Comparison of ENCODE assay signal across 9 cellular contexts in genomic region chr2:85754313-85755095, GRCh38. TPM values are rescaled to one million over a fixed set of nuclear protein-coding genes. Genes with fewer than 3 reads are reported as not detected.
DNase-seq lines count a peak whose midpoint lies in the region; ATAC-seq lines count a peak whose summit lies in the region.
"Had no signal": no experiment of that assay in that cellular context is flagged by ENCODE, and none has a peak within 500 bp of the region (broad histone marks: within the 10 kb centered on the region; RNA-seq: fewer than 3 reads in every experiment).

No MANE protein-coding gene starts in this region.

- H3K36me3 ChIP-seq in mesenchymal stem cell (ENCODE audit: control insufficient read depth in 1 of 2, insufficient read depth in 2 of 2, low read depth in 1 of 2, low read length in 2 of 2) = peaks cover 0 to 3% of the 10 kb centered on the region in 2 experiments
- H3K36me3 ChIP-seq: adrenal gland had no signal

- H3K4me1 ChIP-seq in mesenchymal stem cell (ENCODE audit: control insufficient read depth, insufficient read depth, low read depth, low read length) = peaks cover 38% of the 10 kb centered on the region

- peak overlapping the region; percentile 18 to 88 for H2BK12ac ChIP-seq in mesenchymal stem cell (ENCODE audit: low read length in 2 of 2)

- H3K4me2 ChIP-seq in mesenchymal stem cell (ENCODE audit: low read length, poor library complexity, severe bottlenecking) = peak overlapping the region; percentile 96

- H3K9me3 Mint-ChIP-seq in T-helper 1 cell treated with Interleukin-12 subunit alpha and Interleukin-12 subunit beta and Interleukin-4 antibody, amounts not matched to agents 30 μg/mL and 1 μg/mL, for 36 hours = no peaks in the 10 kb centered on the region

- H3K27ac Mint-ChIP-seq in T-helper 1 cell treated with Interleukin-12 subunit alpha and Interleukin-12 subunit beta and Interleukin-4 antibody, amounts not matched to agents 30 μg/mL and 1 μg/mL, for 36 hours = peak overlapping the region; percentile 57

- peaks cover 17% of the 10 kb centered on the region for H3K4me1 Mint-ChIP-seq in T-helper 1 cell treated with Interleukin-12 subunit alpha and Interleukin-12 subunit beta and Interleukin-4 antibody, amounts not matched to agents 30 μg/mL and 1 μg/mL, for 36 hours (ENCODE audit: low read depth)

- peak overlapping the region; percentile 48 to 96 for H3K4ac ChIP-seq in mesenchymal stem cell (ENCODE audit: low read depth in 1 of 2, low read length in 2 of 2)

- H3K27ac ChIP-seq in mesenchymal stem cell (ENCODE audit: low read length, poor library complexity, severe bottlenecking) = no peak overlapping the region
- peak overlapping the region; percentile 44 for H3K27ac ChIP-seq in temporal lobe (ENCODE audit: low read depth, low read length)

- peaks cover 3% of the 10 kb centered on the region for H3K79me1 ChIP-seq in mesenchymal stem cell (replicated peaks; ENCODE audit: low read length, poor library complexity, severe bottlenecking)

- peak overlapping the region; percentile 75 for H4K91ac ChIP-seq in mesenchymal stem cell (ENCODE audit: low read length)

- peak overlapping the region; percentile 88 for H3K4me3 Mint-ChIP-seq in T-helper 1 cell treated with Interleukin-12 subunit alpha and Interleukin-12 subunit beta and Interleukin-4 antibody, amounts not matched to agents 30 μg/mL and 1 μg/mL, for 36 hours

- no peak overlapping the region for H2AFZ ChIP-seq in mesenchymal stem cell (ENCODE audit: low read depth, low read length)

- H4K8ac ChIP-seq in mesenchymal stem cell (ENCODE audit: low read length) = peak overlapping the region; percentile 72

- H3K9me3 ChIP-seq in mesenchymal stem cell (ENCODE audit: control insufficient read depth, low read length) = no peaks in the 10 kb centered on the region
- H3K9me3 ChIP-seq: adrenal gland had no signal

- H2BK5ac ChIP-seq in mesenchymal stem cell (ENCODE audit: low read depth, low read length, poor library complexity, severe bottlenecking) = no peak overlapping the region

- WGBS in mesenchymal stem cell = under 1% methylated on average over 86 of the region's 93 CpGs

- H3K36me3 Mint-ChIP-seq in T-helper 1 cell treated with Interleukin-12 subunit alpha and Interleukin-12 subunit beta and Interleukin-4 antibody, amounts not matched to agents 30 μg/mL and 1 μg/mL, for 36 hours (ENCODE audit: low read depth) = peaks cover 1% of the 10 kb centered on the region

- peak overlapping the region in 1 of 2 experiments; percentile 14 for H3K23ac ChIP-seq in mesenchymal stem cell (ENCODE audit: low read length in 2 of 2)

- peak overlapping the region; percentile 88 to 93 for H3K18ac ChIP-seq in mesenchymal stem cell (ENCODE audit: low read depth in 1 of 2, low read length in 2 of 2)

- H3K14ac ChIP-seq in mesenchymal stem cell (ENCODE audit: low read length in 2 of 2) = peak overlapping the region in 1 of 2 experiments; percentile 80

- peak overlapping the region; percentile 59 to 94 for H3K4me3 ChIP-seq in mesenchymal stem cell (ENCODE audit: insufficient read depth in 1 of 2, low read depth in 1 of 2, low read length in 2 of 2)

- peak overlapping the region; percentile 83 for H2BK120ac ChIP-seq in mesenchymal stem cell (ENCODE audit: low read depth, low read length)

- H3K27me3 ChIP-seq in mesenchymal stem cell (ENCODE audit: control insufficient read depth in 1 of 2, insufficient read depth in 1 of 2, low read length in 2 of 2) = peaks cover 4 to 45% of the 10 kb centered on the region in 2 experiments

- H2AK5ac ChIP-seq in mesenchymal stem cell (ENCODE audit: low read length, severe bottlenecking) = no peak overlapping the region

- H3K27me3 Mint-ChIP-seq in T-helper 1 cell treated with Interleukin-12 subunit alpha and Interleukin-12 subunit beta and Interleukin-4 antibody, amounts not matched to agents 30 μg/mL and 1 μg/mL, for 36 hours (ENCODE audit: low read depth) = peaks cover 63% of the 10 kb centered on the region

- DNase-seq in activated T-cell treated with anti-CD3 and anti-CD28 coated beads for 24 hours (ENCODE audit: low read depth) (peak; percentile 8), activated T-cell treated with anti-CD3 and anti-CD28 coated beads for 4 hours (no peak), dermis blood vessel endothelial cell (peak; percentile 66), mesenchymal stem cell (peak; percentile 68)

- peak overlapping the region; percentile 92 for H2BK15ac ChIP-seq in mesenchymal stem cell (ENCODE audit: low read depth, poor library complexity, severe bottlenecking)

- ATAC-seq in HG03571 (IDR thresholded peaks at IDR 0.05; ENCODE audit: unreplicated experiment) (no peak), HG02885 (IDR thresholded peaks at IDR 0.05; ENCODE audit: poor library complexity, unreplicated experiment) (no peak)

- H3K9ac ChIP-seq in mesenchymal stem cell (ENCODE audit: low read length) = peak overlapping the region; percentile 91

RNA-seq across cellular contexts. Expression of gene ATOH8, which starts 0.7 kb away (rescaled TPM):
- 42.3 and 58.4 TPM in 2 replicates for total RNA-seq in dermis blood vessel endothelial cell
- 5.8 TPM for polyA plus RNA-seq in mesenchymal stem cell (2013, experiment 1 of 2)
- 6.0 TPM for polyA plus RNA-seq in mesenchymal stem cell (2013, experiment 2 of 2)
- 1.7 TPM for total RNA-seq in temporal lobe

Comparison
In these comparisons a context has a peak if more than half of its experiments do, and no peak if none do; other contexts are left out.
1. RNA of gene ATOH8, which starts 0.7 kb away (total RNA-seq): 42.3 to 58.4 TPM in dermis blood vessel endothelial cell; 1.7 TPM in temporal lobe (single experiment); every median in the first group is over 10 times any median in the second.